ENCODE assay signal across 16 cellular contexts in genomic region chr7:55066938-55067337, GRCh38. TPM values are rescaled to one million over a fixed set of nuclear protein-coding genes. Genes with fewer than 3 reads are reported as not detected.
DNase-seq lines count a peak whose midpoint lies in the region; ATAC-seq and TF ChIP-seq lines count a peak whose summit lies in the region.
"Had no signal": no experiment of that assay in that cellular context is flagged by ENCODE, and none has a peak within 500 bp of the region (broad histone marks: within the 10 kb centered on the region; RNA-seq: fewer than 3 reads in every experiment).

No MANE protein-coding gene starts in this region.

- no peak overlapping the region for H4K5ac ChIP-seq in mesendoderm (ENCODE audit: low read length)

- peaks cover 67% of the 10 kb centered on the region for H3K4me1 Mint-ChIP-seq in MCF 10A (ENCODE audit: insufficient read depth, unreplicated experiment)
- H3K4me1 Mint-ChIP-seq: CD4-positive, alpha-beta memory T cell had no signal

- no peaks in the 10 kb centered on the region for H3K9me3 ChIP-seq in breast epithelium
- H3K9me3 ChIP-seq in fibroblast of lung (ENCODE audit: control insufficient read depth, insufficient read depth, low read depth, low read length), result no peaks in the 10 kb centered on the region
- H3K9me3 ChIP-seq: prostate gland had no signal

- ATAC-seq in HG03354 (IDR thresholded peaks at IDR 0.05; ENCODE audit: poor library complexity, severe bottlenecking, unreplicated experiment) (no peak), left cardiac atrium (no peak)

- H3K27ac Mint-ChIP-seq in MCF 10A (ENCODE audit: low read depth, unreplicated experiment), result peak overlapping the region; percentile 93
- H3K27ac Mint-ChIP-seq: CD4-positive, alpha-beta memory T cell had no signal

- H3K36me3 ChIP-seq in breast epithelium (no peaks in the 10 kb centered on the region), fibroblast of lung (ENCODE audit: control insufficient read depth, insufficient read depth, low read length) (peaks cover 7% of the 10 kb centered on the region), rectal smooth muscle tissue (ENCODE audit: control insufficient read depth, insufficient read depth, low read length) (no peaks in the 10 kb centered on the region), mesendoderm (ENCODE audit: control insufficient read depth, insufficient read depth, low read length) (no peaks in the 10 kb centered on the region)
- H3K36me3 ChIP-seq: prostate gland had no signal

- H3K9ac ChIP-seq in fibroblast of lung (ENCODE audit: insufficient read depth, low read length), result no peak overlapping the region
- no peak overlapping the region for H3K9ac ChIP-seq in rectal smooth muscle tissue (ENCODE audit: low read length)
- H3K9ac ChIP-seq in mesendoderm (ENCODE audit: low read length), result no peak overlapping the region

- H3K79me2 ChIP-seq in fibroblast of lung (ENCODE audit: control insufficient read depth, insufficient read depth, low read length) (peaks cover 61% of the 10 kb centered on the region), mesendoderm (ENCODE audit: control insufficient read depth, insufficient read depth, low read length) (no peaks in the 10 kb centered on the region)

- H3K4ac ChIP-seq in mesendoderm (ENCODE audit: low read depth, low read length), result no peak overlapping the region

- no peak overlapping the region for H4K8ac ChIP-seq in mesendoderm (ENCODE audit: low read depth, low read length)

- peak overlapping the region; percentile 82 for H3K4me2 ChIP-seq in fibroblast of lung (ENCODE audit: extremely low read depth, insufficient read depth, low read length)
- no peak overlapping the region for H3K4me2 ChIP-seq in mesendoderm (ENCODE audit: low read length)

- H3K27ac ChIP-seq in breast epithelium (peak overlapping the region in 1 of 2 donors; percentile 65), fibroblast of lung (ENCODE audit: insufficient read depth, low read length) (peak overlapping the region; percentile 90), rectal smooth muscle tissue (ENCODE audit: low read depth, low read length) (peak overlapping the region; percentile 82), mesendoderm (ENCODE audit: low read depth, low read length) (no peak overlapping the region)

- no peak overlapping the region for H3K18ac ChIP-seq in mesendoderm (ENCODE audit: low read length)

- H2BK15ac ChIP-seq in mesendoderm (replicated peaks; ENCODE audit: low read depth), result no peak overlapping the region

- peak overlapping the region; percentile 63 for H3K4me3 Mint-ChIP-seq in MCF 10A (ENCODE audit: unreplicated experiment)
- H3K4me3 Mint-ChIP-seq: CD4-positive, alpha-beta memory T cell had no signal

- no peaks in the 10 kb centered on the region for H3K27me3 Mint-ChIP-seq in MCF 10A (ENCODE audit: insufficient read depth, unreplicated experiment)

- no peak overlapping the region for H2BK120ac ChIP-seq in mesendoderm (ENCODE audit: low read depth, low read length)

- no peak for TF ChIP-seq POLR2A in breast epithelium (IDR thresholded peaks at IDR 0.05)

- intact Hi-C loops in MCF 10A (cut with micrococcal nuclease), result loop anchor here (5.0 kb wide), 3 partner anchors 100 to 295 kb away; no protein-coding TSS in a partner anchor
- intact Hi-C loops in breast epithelium (cut with DNase I; ENCODE audit: low total_unique reads), result no loop called here
- intact Hi-C loops in left cardiac atrium (cut with DNase I), result no loop called here

- no peak overlapping the region for H2AK5ac ChIP-seq in mesendoderm (ENCODE audit: low read length)

- no peak overlapping the region for H2BK5ac ChIP-seq in mesendoderm (ENCODE audit: low read length)

- no CpG with 5 or more reads among the region's 6 CpGs for WGBS in mesendoderm (ENCODE audit: extremely low coverage, insufficient coverage, low lambda C conversion rate)

- no peak overlapping the region for H2AFZ ChIP-seq in fibroblast of lung (ENCODE audit: low read length)

- H3K79me1 ChIP-seq in mesendoderm (ENCODE audit: low read length), result no peaks in the 10 kb centered on the region

- no peak overlapping the region for H3K23ac ChIP-seq in mesendoderm (ENCODE audit: low read length)

- BruUV-seq in MCF 10A (replicated peaks; lab: Mats Ljungman, UMichigan), result no TSS peak

- POLR2A ChIA-PET in MCF 10A (lab: Yijun Ruan, JAX), result interaction anchor here (0.9 to 3.4 kb wide), 10 partner anchors 10 to 278 kb away, joined by 4 to 57 read pairs (median 11); partner anchors contain the start of gene EGFR

- no peaks in the 10 kb centered on the region for H3K9me3 Mint-ChIP-seq in MCF 10A (ENCODE audit: unreplicated experiment)

- no peaks in the 10 kb centered on the region for H3K27me3 ChIP-seq in breast epithelium
- H3K27me3 ChIP-seq in fibroblast of lung (ENCODE audit: control insufficient read depth, insufficient read depth, low read length), result no peaks in the 10 kb centered on the region
- no peaks in the 10 kb centered on the region for H3K27me3 ChIP-seq in rectal smooth muscle tissue (ENCODE audit: control insufficient read depth, insufficient read depth, low read length)
- H3K27me3 ChIP-seq in mesendoderm (ENCODE audit: insufficient read depth, low read length, poor library complexity), result no peaks in the 10 kb centered on the region

- peaks cover 77% of the 10 kb centered on the region for H3K36me3 Mint-ChIP-seq in MCF 10A (ENCODE audit: insufficient read depth, unreplicated experiment)
- H3K36me3 Mint-ChIP-seq: CD4-positive, alpha-beta memory T cell had no signal

- H4K20me1 ChIP-seq in fibroblast of lung (ENCODE audit: control insufficient read depth, extremely low read depth, insufficient read depth, low read length), result no peaks in the 10 kb centered on the region

- CTCF ChIA-PET in MCF 10A (lab: Yijun Ruan, JAX), result interaction anchor here (1.0 to 2.2 kb wide), 5 partner anchors 11 to 293 kb away, joined by 3 to 9 read pairs (median 4); no protein-coding TSS in a partner anchor

- TF ChIP-seq CTCF in MCF 10A (IDR thresholded peaks at IDR 0.05; ENCODE audit: unreplicated experiment) (no peak), breast epithelium (IDR thresholded peaks at IDR 0.05) (no peak), fibroblast of lung (conservative IDR thresholded peaks at IDR 0.05 in 1 of 2, IDR thresholded peaks at IDR 0.05 in 1 of 2; ENCODE audit: low read depth in 1 of 2, low read length in 2 of 2) (no peak)

- no peak overlapping the region for H3K56ac ChIP-seq in mesendoderm (ENCODE audit: low read length)

- DNase-seq in MCF 10A (ENCODE audit: unreplicated experiment) (no peak), breast epithelium (ENCODE audit: low spot score in 2 of 2) (no peak), fibroblast of lung (ENCODE audit: low read depth in 2 of 2) (no peak), NCI-H187 treated with DMSO at 0.1 percent for 48 hours (lab: John Stamatoyannopoulos, UW) (no peak), mesendoderm (no peak), left cardiac atrium (no peak)
- DNase-seq: 8988T; activated CD4-positive, alpha-beta T cell treated with anti-CD3 and anti-CD28 coated beads, Interleukin-2, amount 50 U/mL, for 4 hours; CD4-positive, alpha-beta memory T cell; GDM1; GOT3; NCI-H524; Right ventricle myocardium superior had no signal

- no peaks in the 10 kb centered on the region for H3K4me1 ChIP-seq in breast epithelium
- H3K4me1 ChIP-seq in fibroblast of lung (ENCODE audit: control insufficient read depth, extremely low read depth, insufficient read depth, low read length), result peaks cover 38% of the 10 kb centered on the region
- peaks cover 21% of the 10 kb centered on the region for H3K4me1 ChIP-seq in rectal smooth muscle tissue (ENCODE audit: control insufficient read depth, insufficient read depth, low read length)
- H3K4me1 ChIP-seq in mesendoderm (ENCODE audit: control insufficient read depth, low read depth, low read length), result peaks cover 4% of the 10 kb centered on the region
- H3K4me1 ChIP-seq: prostate gland had no signal

- H3K4me3 ChIP-seq in breast epithelium (no peak overlapping the region), fibroblast of lung (replicated peaks in 1 of 4; ENCODE audit: control extremely low read depth in 1 of 4, insufficient read depth in 1 of 4, low read depth in 3 of 4, low read length in 4 of 4) (no peak overlapping the region), rectal smooth muscle tissue (ENCODE audit: low read length) (no peak overlapping the region), mesendoderm (ENCODE audit: low read length) (no peak overlapping the region)
- H3K4me3 ChIP-seq: prostate gland had no signal

RNA-seq across cellular contexts. Expression of gene EGFR, which starts 48.1 kb away (rescaled TPM):
- total RNA-seq in MCF 10A (2022) (371 and 448 TPM in 2 replicates), breast epithelium (100 to 1,000 TPM in 1 of 3 donors, 10 to 100 TPM in 2; 61.9 to 164 (median 65.0) TPM), fibroblast of lung (36.0 and 55.3 TPM in 2 replicates), left cardiac atrium (10 to 100 TPM; 23.3 to 26.6 TPM)
- 62.7 and 62.8 TPM in 2 replicates for polyA plus RNA-seq in fibroblast of lung
- 39.9 and 51.2 TPM in 2 replicates for polyA plus RNA-seq in fibroblast of lung (2012)
- polyA minus RNA-seq in fibroblast of lung (ENCODE audit: low replicate concordance), result 205 and 211 TPM in 2 replicates
- 1.1 TPM for polyA plus RNA-seq in mesendoderm (2013, experiment 1 of 2)
- polyA plus RNA-seq in mesendoderm (2013, experiment 2 of 2), result 1.0 TPM
- total RNA-seq: CD4-positive, alpha-beta memory T cell had no signal
- polyA plus RNA-seq: CD4-positive, alpha-beta memory T cell had no signal
